ENCODE assay signal across 1 cellular context in genomic region chr6:128508588-128509296, GRCh38.
TF ChIP-seq lines count a peak whose summit lies in the region.

No MANE protein-coding gene starts in this region.

TF ChIP-seq in HepG2, 621 proteins besides CTCF, POLR2A, EP300 and RAD21 (continued from another document and continues in another):
- TF ChIP-seq HOXA5 (CRISPR knock-in tag; IDR thresholded peaks at IDR 0.05) (peak; percentile 64; the same call in 1 of the 2 replicates), SCMH1 (CRISPR knock-in tag; IDR thresholded peaks at IDR 0.05; ENCODE audit: borderline replicate concordance) (no peak), TP53 (CRISPR knock-in tag; conservative IDR thresholded peaks at IDR 0.05) (no peak), SKI (IDR thresholded peaks at IDR 0.05; ENCODE audit: partially characterized antibody) (peak; percentile 31), GTF3A (CRISPR knock-in tag; conservative IDR thresholded peaks at IDR 0.05) (no peak), TOE1 (CRISPR knock-in tag; IDR thresholded peaks at IDR 0.05) (no peak), DPF2 (CRISPR knock-in tag; IDR thresholded peaks at IDR 0.05; ENCODE audit: borderline replicate concordance, low read depth) (peak; percentile 78; the same call in 1 of the 2 replicates), ZNF678 (CRISPR knock-in tag; IDR thresholded peaks at IDR 0.05) (no peak), ZNF629 (CRISPR knock-in tag; conservative IDR thresholded peaks at IDR 0.05) (no peak), ZNF10 (CRISPR knock-in tag; IDR thresholded peaks at IDR 0.05; ENCODE audit: borderline replicate concordance, low read depth) (no peak), KDM1A (CRISPR knock-in tag; IDR thresholded peaks at IDR 0.05) (no peak), IKZF1 (IDR thresholded peaks at IDR 0.05) (no peak), ZSCAN9 (CRISPR knock-in tag; IDR thresholded peaks at IDR 0.05; ENCODE audit: borderline replicate concordance) (0 out of 2 replicates have a peak, but pooled peaks have one; percentile 22), ZNF501 (CRISPR knock-in tag; IDR thresholded peaks at IDR 0.05) (0 out of 2 replicates have a peak, but pooled peaks have one; percentile 23), ARID3A (IDR thresholded peaks at IDR 0.05; ENCODE audit: low read depth, low read length) (peak; percentile 78; the same call in 1 of the 2 replicates), ZSCAN12 (CRISPR knock-in tag; IDR thresholded peaks at IDR 0.05) (no peak), TFE3 (CRISPR knock-in tag; IDR thresholded peaks at IDR 0.05) (peak; percentile 81), FOXA3 (CRISPR knock-in tag; IDR thresholded peaks at IDR 0.05) (peak; percentile 75), TFDP1 (CRISPR knock-in tag; IDR thresholded peaks at IDR 0.05; ENCODE audit: borderline replicate concordance) (no peak), SOX5 (CRISPR knock-in tag; IDR thresholded peaks at IDR 0.05; ENCODE audit: borderline replicate concordance) (peak; percentile 87), HCFC1 (IDR thresholded peaks at IDR 0.05; ENCODE audit: low read depth, low read length) (no peak), ZNF460 (CRISPR knock-in tag; IDR thresholded peaks at IDR 0.05; ENCODE audit: borderline replicate concordance) (no peak), ISL2 (CRISPR knock-in tag; IDR thresholded peaks at IDR 0.05) (peak; percentile 74), ZNF775 (CRISPR knock-in tag; IDR thresholded peaks at IDR 0.05; ENCODE audit: borderline replicate concordance) (no peak), ZNF644 (CRISPR knock-in tag; IDR thresholded peaks at IDR 0.05; ENCODE audit: low read depth) (peak; percentile 97), ZNF530 (CRISPR knock-in tag; IDR thresholded peaks at IDR 0.05; ENCODE audit: low read depth) (no peak), ZNF75D (CRISPR knock-in tag; IDR thresholded peaks at IDR 0.05; ENCODE audit: borderline replicate concordance) (no peak), FOXK1 (CRISPR knock-in tag; IDR thresholded peaks at IDR 0.05; ENCODE audit: borderline replicate concordance, low read depth) (peak; percentile 58; the same call in 1 of the 2 replicates), GATAD2A (CRISPR knock-in tag; IDR thresholded peaks at IDR 0.05) (peak; percentile 86), ZNF3 (CRISPR knock-in tag; IDR thresholded peaks at IDR 0.05) (peak; percentile 89), CCAR2 (optimal IDR thresholded peaks at IDR 0.05; ENCODE audit: low read depth, low read length) (no peak), PRPF4 (IDR thresholded peaks at IDR 0.05; ENCODE audit: low read depth, low read length, poor library complexity, severe bottlenecking) (no peak), JUN (CRISPR knock-in tag; IDR thresholded peaks at IDR 0.05) (peak; percentile 60; the same call in 1 of the 2 replicates), SNAPC5 (CRISPR knock-in tag; IDR thresholded peaks at IDR 0.05; ENCODE audit: borderline replicate concordance) (no peak), PHF8 (CRISPR knock-in tag; IDR thresholded peaks at IDR 0.05) (0 out of 2 replicates have a peak, but pooled peaks have one; percentile 7), ZNF646 (CRISPR knock-in tag; IDR thresholded peaks at IDR 0.05) (no peak), SOX6 (IDR thresholded peaks at IDR 0.05) (no peak), SOX6 (CRISPR knock-in tag; IDR thresholded peaks at IDR 0.05) (peak; percentile 88), HMGXB4 (CRISPR knock-in tag; IDR thresholded peaks at IDR 0.05; ENCODE audit: borderline replicate concordance in 1 of 2, low read depth in 1 of 2) (0 out of 4 replicates have a peak, but pooled peaks of 1 of the 2 experiments have one; percentile 44), POGZ (CRISPR knock-in tag; IDR thresholded peaks at IDR 0.05) (peak; percentile 81), HIVEP1 (CRISPR knock-in tag; IDR thresholded peaks at IDR 0.05) (no peak), REXO4 (CRISPR knock-in tag; IDR thresholded peaks at IDR 0.05; ENCODE audit: borderline replicate concordance) (no peak), NFKBIZ (CRISPR knock-in tag; IDR thresholded peaks at IDR 0.05) (0 out of 2 replicates have a peak, but pooled peaks have one; percentile 25), MYNN (CRISPR knock-in tag; IDR thresholded peaks at IDR 0.05; ENCODE audit: low read depth) (no peak), SP5 (CRISPR knock-in tag; IDR thresholded peaks at IDR 0.05; ENCODE audit: borderline replicate concordance, low read depth) (peak; percentile 52; the same call in 1 of the 2 replicates), LCORL (IDR thresholded peaks at IDR 0.05) (no peak), LCORL (CRISPR knock-in tag; IDR thresholded peaks at IDR 0.05) (no peak), HNF1A (IDR thresholded peaks at IDR 0.05; ENCODE audit: low read depth) (no peak), HNF1A (CRISPR knock-in tag; IDR thresholded peaks at IDR 0.05; ENCODE audit: borderline replicate concordance) (peak; percentile 57; the same call in 1 of the 2 replicates), ZSCAN20 (CRISPR knock-in tag; IDR thresholded peaks at IDR 0.05; ENCODE audit: borderline replicate concordance) (no peak), MZF1 (CRISPR knock-in tag; IDR thresholded peaks at IDR 0.05; ENCODE audit: borderline replicate concordance) (no peak), RBFOX2 (IDR thresholded peaks at IDR 0.05; ENCODE audit: low read depth, low read length) (peak; percentile 54; the same call in 1 of the 2 replicates), ZNF225 (CRISPR knock-in tag; IDR thresholded peaks at IDR 0.05) (no peak)
